Comparison of ENCODE assay signal across 8 cellular contexts in genomic region chr15:81752149-81752942, GRCh38.
DNase-seq lines count a peak whose midpoint lies in the region; ATAC-seq and TF ChIP-seq lines count a peak whose summit lies in the region.

No MANE protein-coding gene starts in this region.

- no peak overlapping the region for H4K5ac ChIP-seq in IMR-90 (ENCODE audit: low read depth, low read length)

- TF ChIP-seq CTCF in IMR-90 (conservative IDR thresholded peaks at IDR 0.05; ENCODE audit: low read depth, low read length) = no peak
- no peak for TF ChIP-seq CTCF in foreskin fibroblast (IDR thresholded peaks at IDR 0.05; ENCODE audit: low read depth, low read length)

- TF ChIP-seq POLR2A in IMR-90 (IDR thresholded peaks at IDR 0.05; ENCODE audit: low read depth, low read length) = no peak

- no peak for TF ChIP-seq RAD21 in IMR-90 (IDR thresholded peaks at IDR 0.05; ENCODE audit: low read length)

- H2BK5ac ChIP-seq in IMR-90 (ENCODE audit: low read depth, low read length, poor library complexity, severe bottlenecking) = no peak overlapping the region

- no peak overlapping the region for H3K27ac ChIP-seq in IMR-90 (ENCODE audit: insufficient read depth, low read length)

- H3K4me3 ChIP-seq in IMR-90 (ENCODE audit: insufficient read depth, low read depth, low read length) (no peak overlapping the region), foreskin fibroblast (ENCODE audit: low read depth in 1 of 2, low read length in 2 of 2) (no peak overlapping the region)

- in situ Hi-C loops in IMR-90 (cut with MboI; ENCODE audit: low sequenced_read_pairs) = no loop called here

- H4K8ac ChIP-seq in IMR-90 (ENCODE audit: low read depth in 2 of 2, low read length in 2 of 2) = no peak overlapping the region

- no peak overlapping the region for H4K91ac ChIP-seq in IMR-90 (ENCODE audit: insufficient read depth, low read depth, low read length)

- H2BK15ac ChIP-seq in IMR-90 (ENCODE audit: low read depth, low read length) = no peak overlapping the region

- POLR2A ChIA-PET in IMR-90 (lab: Charles Lee; ENCODE audit: unreplicated experiment) = interaction anchor here (0.6 kb wide), 1 partner anchor 67 kb away, joined by 7 read pairs; no protein-coding TSS in a partner anchor

- no peak overlapping the region for H3K9ac ChIP-seq in IMR-90 (ENCODE audit: low read depth, low read length)

- no CpG with 5 or more reads among the region's 5 CpGs for WGBS in IMR-90 (ENCODE audit: extremely low coverage in 2 of 2, insufficient read length in 1 of 2), 2 experiments

- no peak overlapping the region for H2BK20ac ChIP-seq in IMR-90 (ENCODE audit: low read depth, low read length)

- H3K14ac ChIP-seq in IMR-90 (replicated peaks; ENCODE audit: low read depth, low read length) = no peak overlapping the region

- no peak overlapping the region for H2AK5ac ChIP-seq in IMR-90 (ENCODE audit: low read depth, low read length)

- no peaks in the 10 kb centered on the region; the same call in 1 of the 2 replicates for H3K4me1 ChIP-seq in IMR-90 (ENCODE audit: control insufficient read depth, insufficient read depth, low read length)

- intact Hi-C loops in IMR-90 (cut with micrococcal nuclease) = no loop called here

- H3K4ac ChIP-seq in IMR-90 (ENCODE audit: low read depth, low read length) = no peak overlapping the region

- dilution Hi-C loops in IMR-90 (cut with HindIII; ENCODE audit: low sequenced_read_pairs, unreplicated experiment) = no loop called here

- H3K18ac ChIP-seq in IMR-90 (ENCODE audit: low read depth, low read length) = no peak overlapping the region

- H3K36me3 ChIP-seq in IMR-90 (ENCODE audit: control insufficient read depth, insufficient read depth, low read length) = no peaks in the 10 kb centered on the region

- no peaks in the 10 kb centered on the region for H3K9me3 ChIP-seq in IMR-90 (ENCODE audit: control insufficient read depth, insufficient read depth, low read length)

- DNase-seq in IMR-90 = peak; percentile 15
- DNase-seq in RPMI8226 = peak; percentile 97
- peak; percentile 0 to 27 for DNase-seq in foreskin fibroblast
- peak; percentile 49 for DNase-seq in putamen (ENCODE audit: low spot score)
- DNase-seq in stimulated activated CD4-positive, alpha-beta T cell treated with anti-CD3 and anti-CD28 coated beads, Interleukin-1b, Interleukin-23, amount 100 ng/mL, for 48 hours = no peak
- no peak for DNase-seq in stimulated activated naive CD8-positive, alpha-beta T cell treated with anti-CD3 and anti-CD28 coated beads, Interleukin-15, Interleukin-2, amounts not matched to agents 100 U/mL and 50 U/mL, for 24 hours
- DNase-seq in activated CD4-positive, alpha-beta T cell treated with anti-CD3 and anti-CD28 coated beads, Interleukin-2, amount 50 U/mL, for 1 hour = no peak

- H2BK120ac ChIP-seq in IMR-90 (ENCODE audit: low read depth, low read length) = no peak overlapping the region

- no peaks in the 10 kb centered on the region for H4K20me1 ChIP-seq in IMR-90 (ENCODE audit: insufficient read depth, low read length)

- H3K4me2 ChIP-seq in IMR-90 (ENCODE audit: low read depth, low read length) = no peak overlapping the region

- H3K27me3 ChIP-seq in IMR-90 (ENCODE audit: control insufficient read depth, insufficient read depth, low read length) = no peaks in the 10 kb centered on the region; the same call in 1 of the 2 replicates

- no peak overlapping the region for H2AK9ac ChIP-seq in IMR-90 (replicated peaks; ENCODE audit: low read depth, low read length, poor library complexity)

- no peaks in the 10 kb centered on the region for H3K79me1 ChIP-seq in IMR-90 (ENCODE audit: low read depth in 1 of 2, low read length in 2 of 2)

- CTCF ChIA-PET in IMR-90 (lab: Yijun Ruan, JAX) = interaction anchor here (0.6 kb wide), 1 partner anchor 11 kb away, joined by 5 read pairs; no protein-coding TSS in a partner anchor

- H3K9me1 ChIP-seq in IMR-90 (ENCODE audit: insufficient read depth, low read length) = no peaks in the 10 kb centered on the region

- no TSS peak for BruUV-seq in IMR-90 (replicated peaks; lab: Mats Ljungman, UMichigan)

- no peak overlapping the region for H3K56ac ChIP-seq in IMR-90 (ENCODE audit: extremely low read depth, insufficient read depth, low read length)

- peak; percentile 54 for ATAC-seq in IMR-90 (ENCODE audit: low read depth)
- no peak for ATAC-seq in stimulated activated naive CD8-positive, alpha-beta T cell treated with anti-CD3 and anti-CD28 coated beads, Interleukin-15, Interleukin-2, amounts not matched to agents 100 U/mL and 50 U/mL, for 24 hours
- no peak for ATAC-seq in GM18873 (IDR thresholded peaks at IDR 0.05; ENCODE audit: low FRiP score, unreplicated experiment)

- no peak overlapping the region for H2AFZ ChIP-seq in IMR-90 (replicated peaks; ENCODE audit: low read length, poor library complexity)

- no peak overlapping the region for H3K23ac ChIP-seq in IMR-90 (ENCODE audit: low read depth, low read length)

TF ChIP-seq in IMR-90, 13 proteins besides CTCF, POLR2A, EP300 and RAD21:
- TF ChIP-seq RCOR1 (IDR thresholded peaks at IDR 0.05; ENCODE audit: insufficient replicate concordance, low read length) = no peak
- TF ChIP-seq USF2 (IDR thresholded peaks at IDR 0.05; ENCODE audit: low read depth, low read length) = no peak
- TF ChIP-seq RFX5 (IDR thresholded peaks at IDR 0.05; ENCODE audit: low read depth, low read length) = no peak
- TF ChIP-seq MAFK (IDR thresholded peaks at IDR 0.05; ENCODE audit: low read depth, low read length) = no peak
- TF ChIP-seq MAZ (IDR thresholded peaks at IDR 0.05; ENCODE audit: borderline replicate concordance, low read depth, low read length) = no peak
- TF ChIP-seq BHLHE40 (IDR thresholded peaks at IDR 0.05; ENCODE audit: low read depth, low read length) = no peak
- no peak for TF ChIP-seq SMC3 (IDR thresholded peaks at IDR 0.05; ENCODE audit: low read depth, low read length)
- TF ChIP-seq ELK1 (IDR thresholded peaks at IDR 0.05; ENCODE audit: borderline replicate concordance, low read depth, low read length) = no peak
- no peak for TF ChIP-seq FOS (IDR thresholded peaks at IDR 0.05; ENCODE audit: low read depth, low read length)
- TF ChIP-seq CHD1 (IDR thresholded peaks at IDR 0.05; ENCODE audit: low read depth, low read length) = no peak
- TF ChIP-seq MXI1 (IDR thresholded peaks at IDR 0.05; ENCODE audit: borderline replicate concordance, low read depth, low read length) = no peak
- TF ChIP-seq CEBPB (IDR thresholded peaks at IDR 0.05; ENCODE audit: low read depth, low read length) = no peak
TF ChIP-seq in IMR-90: peak in this region for 0.

Comparison
In these comparisons a context has a peak if more than half of its experiments do, and no peak if none do; other contexts are left out.
1. DNase-seq: peak in IMR-90 (single experiment), RPMI8226 (single experiment), foreskin fibroblast (2 of 2) and putamen (single experiment); none in stimulated activated CD4-positive, alpha-beta T cell treated with anti-CD3 and anti-CD28 coated beads, Interleukin-1b, Interleukin-23, amount 100 ng/mL, for 48 hours (single experiment), stimulated activated naive CD8-positive, alpha-beta T cell treated with anti-CD3 and anti-CD28 coated beads, Interleukin-15, Interleukin-2, amounts not matched to agents 100 U/mL and 50 U/mL, for 24 hours (single experiment) and activated CD4-positive, alpha-beta T cell treated with anti-CD3 and anti-CD28 coated beads, Interleukin-2, amount 50 U/mL, for 1 hour (single experiment).